1 cellular context compared by ENCODE assay signal in genomic region chr17:9928601-9929341, GRCh38.
TF ChIP-seq lines count a peak whose summit lies in the region.

No MANE protein-coding gene starts in this region.

TF ChIP-seq in GM12878, 131 proteins besides CTCF, POLR2A, EP300 and RAD21 (continued from another document):
- TF ChIP-seq POLR2AphosphoS5 (IDR thresholded peaks at IDR 0.05; ENCODE audit: low read length) (no peak), MEF2B (IDR thresholded peaks at IDR 0.05; ENCODE audit: partially characterized antibody, poor library complexity, severe bottlenecking) (no peak), USF2 (IDR thresholded peaks at IDR 0.05; ENCODE audit: borderline replicate concordance, low read depth, low read length) (no peak), BHLHE40 (IDR thresholded peaks at IDR 0.05; ENCODE audit: borderline replicate concordance in 1 of 2, low read depth in 2 of 2, low read length in 1 of 2) (no peak), ZNF217 (IDR thresholded peaks at IDR 0.05) (no peak)
